ENCODE assay signal across 2 cellular contexts in genomic region chr1:108559215-108560142, GRCh38.
A peak's percentile ranks its signal among the peaks of the same experiment; 100 is the strongest.
TF ChIP-seq lines count a peak whose summit lies in the region.

Gene EEIG2, plus strand, starts transcription at chr1:108560100. Its CDS starts 329 bp downstream, at chr1:108560429.

TF ChIP-seq in HEK293, 187 proteins besides CTCF, POLR2A, EP300 and RAD21 (continued from another document and continues in another):
- TF ChIP-seq, protein P1, sequence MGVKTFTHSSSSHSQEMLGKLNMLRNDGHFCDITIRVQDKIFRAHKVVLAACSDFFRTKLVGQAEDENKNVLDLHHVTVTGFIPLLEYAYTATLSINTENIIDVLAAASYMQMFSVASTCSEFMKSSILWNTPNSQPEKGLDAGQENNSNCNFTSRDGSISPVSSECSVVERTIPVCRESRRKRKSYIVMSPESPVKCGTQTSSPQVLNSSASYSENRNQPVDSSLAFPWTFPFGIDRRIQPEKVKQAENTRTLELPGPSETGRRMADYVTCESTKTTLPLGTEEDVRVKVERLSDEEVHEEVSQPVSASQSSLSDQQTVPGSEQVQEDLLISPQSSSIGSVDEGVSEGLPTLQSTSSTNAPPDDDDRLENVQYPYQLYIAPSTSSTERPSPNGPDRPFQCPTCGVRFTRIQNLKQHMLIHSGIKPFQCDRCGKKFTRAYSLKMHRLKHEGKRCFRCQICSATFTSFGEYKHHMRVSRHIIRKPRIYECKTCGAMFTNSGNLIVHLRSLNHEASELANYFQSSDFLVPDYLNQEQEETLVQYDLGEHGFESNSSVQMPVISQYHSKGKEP (tag by site-specific recombination; IDR thresholded peaks at IDR 0.05), result no peak
- peak; percentile 42; the same call in 1 of the 2 replicates for TF ChIP-seq ZBTB48 (tag by site-specific recombination; IDR thresholded peaks at IDR 0.05)
- TF ChIP-seq KLF7 (tag by site-specific recombination; IDR thresholded peaks at IDR 0.05; ENCODE audit: borderline replicate concordance), result no peak
- peak; percentile 34; the same call in 1 of the 2 replicates for TF ChIP-seq PRDM10 (tag by site-specific recombination; IDR thresholded peaks at IDR 0.05)
- peak; percentile 58 for TF ChIP-seq ZNF335 (tag by site-specific recombination; conservative IDR thresholded peaks at IDR 0.05)
- TF ChIP-seq ZIC2 (tag by site-specific recombination; IDR thresholded peaks at IDR 0.05), result no peak
- TF ChIP-seq ZFP41 (tag by site-specific recombination; IDR thresholded peaks at IDR 0.05; ENCODE audit: borderline replicate concordance), result no peak
- peak; percentile 51; the same call in 1 of the 2 replicates for TF ChIP-seq ZSCAN30 (tag by site-specific recombination; IDR thresholded peaks at IDR 0.05)
- peak; percentile 62 for TF ChIP-seq SP3 (tag by site-specific recombination; IDR thresholded peaks at IDR 0.05)
- TF ChIP-seq, protein P2, sequence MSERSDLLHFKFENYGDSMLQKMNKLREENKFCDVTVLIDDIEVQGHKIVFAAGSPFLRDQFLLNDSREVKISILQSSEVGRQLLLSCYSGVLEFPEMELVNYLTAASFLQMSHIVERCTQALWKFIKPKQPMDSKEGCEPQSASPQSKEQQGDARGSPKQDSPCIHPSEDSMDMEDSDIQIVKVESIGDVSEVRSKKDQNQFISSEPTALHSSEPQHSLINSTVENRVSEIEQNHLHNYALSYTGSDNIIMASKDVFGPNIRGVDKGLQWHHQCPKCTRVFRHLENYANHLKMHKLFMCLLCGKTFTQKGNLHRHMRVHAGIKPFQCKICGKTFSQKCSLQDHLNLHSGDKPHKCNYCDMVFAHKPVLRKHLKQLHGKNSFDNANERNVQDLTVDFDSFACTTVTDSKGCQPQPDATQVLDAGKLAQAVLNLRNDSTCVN (tag by site-specific recombination; optimal IDR thresholded peaks at IDR 0.05), result peak; percentile 55
- 0 out of 2 replicates have a peak, but pooled peaks have one; percentile 17 for TF ChIP-seq ZNF558 (tag by site-specific recombination; IDR thresholded peaks at IDR 0.05)
- TF ChIP-seq KLF8 (tag by site-specific recombination; IDR thresholded peaks at IDR 0.05), result peak; percentile 71
- TF ChIP-seq ZNF175 (tag by site-specific recombination; IDR thresholded peaks at IDR 0.05), result no peak
- TF ChIP-seq PRDM6 (tag by site-specific recombination; IDR thresholded peaks at IDR 0.05), result 0 out of 2 replicates have a peak, but pooled peaks have one; percentile 21
- TF ChIP-seq ZNF48 (tag by site-specific recombination; IDR thresholded peaks at IDR 0.05), result no peak
- TF ChIP-seq ZNF610 (tag by site-specific recombination; IDR thresholded peaks at IDR 0.05; ENCODE audit: borderline replicate concordance), result no peak
- TF ChIP-seq ZSCAN23 (tag by site-specific recombination; IDR thresholded peaks at IDR 0.05), result no peak
- no peak for TF ChIP-seq ZNF658 (tag by site-specific recombination; IDR thresholded peaks at IDR 0.05)
- no peak for TF ChIP-seq KLF17 (tag by site-specific recombination; IDR thresholded peaks at IDR 0.05)
- TF ChIP-seq ZNF785 (tag by site-specific recombination; IDR thresholded peaks at IDR 0.05), result no peak
- TF ChIP-seq ZFP3 (tag by site-specific recombination; IDR thresholded peaks at IDR 0.05; ENCODE audit: low read depth), result no peak
- no peak for TF ChIP-seq ZNF707 (tag by site-specific recombination; IDR thresholded peaks at IDR 0.05)
- no peak for TF ChIP-seq ZNF174 (tag by site-specific recombination; IDR thresholded peaks at IDR 0.05)

TF ChIP-seq in SK-N-SH, 30 proteins besides CTCF, POLR2A, EP300 and RAD21 (continued from another document):
- TF ChIP-seq FOSL2 (IDR thresholded peaks at IDR 0.05; ENCODE audit: borderline replicate concordance, low read depth) (no peak), RFX5 (IDR thresholded peaks at IDR 0.05; ENCODE audit: low read length) (no peak), ELF1 (IDR thresholded peaks at IDR 0.05) (peak; percentile 53; the same call in 1 of the 2 replicates), MAX (IDR thresholded peaks at IDR 0.05; ENCODE audit: low read depth) (peak; percentile 72), REST (IDR thresholded peaks at IDR 0.05; ENCODE audit: low read depth, low read length) (no peak), YY1 (IDR thresholded peaks at IDR 0.05; ENCODE audit: low read depth) (no peak), TCF12 (IDR thresholded peaks at IDR 0.05) (peak; percentile 6; the same call in 1 of the 2 replicates), POLR2AphosphoS5 (IDR thresholded peaks at IDR 0.05; ENCODE audit: low read depth, low read length) (peak; percentile 53; the same call in 1 of the 2 replicates), ZBTB33 (IDR thresholded peaks at IDR 0.05; ENCODE audit: borderline replicate concordance, low read depth) (no peak), MEF2A (IDR thresholded peaks at IDR 0.05; ENCODE audit: borderline replicate concordance, low read depth) (no peak), SIN3A (IDR thresholded peaks at IDR 0.05; ENCODE audit: borderline replicate concordance, low read depth, low read length) (peak; percentile 45; the same call in 1 of the 2 replicates), NRF1 (IDR thresholded peaks at IDR 0.05; ENCODE audit: low read depth, low read length) (no peak), FOXJ3 (CRISPR knock-in tag; IDR thresholded peaks at IDR 0.05) (no peak), GABPA (IDR thresholded peaks at IDR 0.05; ENCODE audit: low read depth) (no peak), RXRA (IDR thresholded peaks at IDR 0.05; ENCODE audit: borderline replicate concordance, low read depth) (no peak), GATA2 (CRISPR knock-in tag; IDR thresholded peaks at IDR 0.05) (no peak), NFIC (IDR thresholded peaks at IDR 0.05; ENCODE audit: borderline replicate concordance) (peak; percentile 13; the same call in 1 of the 2 replicates), USF2 (IDR thresholded peaks at IDR 0.05; ENCODE audit: borderline replicate concordance, low read depth, low read length) (no peak), IRF3 (IDR thresholded peaks at IDR 0.05; ENCODE audit: low read depth, low read length) (no peak), RCOR1 (IDR thresholded peaks at IDR 0.05; ENCODE audit: low read length) (no peak), FOXM1 (IDR thresholded peaks at IDR 0.05; ENCODE audit: low read depth) (no peak), CHD2 (IDR thresholded peaks at IDR 0.05; ENCODE audit: low read length, partially characterized antibody) (peak; percentile 10)
- TF ChIP-seq, protein P3, sequence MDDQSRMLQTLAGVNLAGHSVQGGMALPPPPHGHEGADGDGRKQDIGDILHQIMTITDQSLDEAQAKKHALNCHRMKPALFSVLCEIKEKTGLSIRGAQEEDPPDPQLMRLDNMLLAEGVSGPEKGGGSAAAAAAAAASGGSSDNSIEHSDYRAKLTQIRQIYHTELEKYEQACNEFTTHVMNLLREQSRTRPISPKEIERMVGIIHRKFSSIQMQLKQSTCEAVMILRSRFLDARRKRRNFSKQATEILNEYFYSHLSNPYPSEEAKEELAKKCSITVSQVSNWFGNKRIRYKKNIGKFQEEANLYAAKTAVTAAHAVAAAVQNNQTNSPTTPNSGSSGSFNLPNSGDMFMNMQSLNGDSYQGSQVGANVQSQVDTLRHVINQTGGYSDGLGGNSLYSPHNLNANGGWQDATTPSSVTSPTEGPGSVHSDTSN (IDR thresholded peaks at IDR 0.05), result no peak
- TF ChIP-seq, protein P4, sequence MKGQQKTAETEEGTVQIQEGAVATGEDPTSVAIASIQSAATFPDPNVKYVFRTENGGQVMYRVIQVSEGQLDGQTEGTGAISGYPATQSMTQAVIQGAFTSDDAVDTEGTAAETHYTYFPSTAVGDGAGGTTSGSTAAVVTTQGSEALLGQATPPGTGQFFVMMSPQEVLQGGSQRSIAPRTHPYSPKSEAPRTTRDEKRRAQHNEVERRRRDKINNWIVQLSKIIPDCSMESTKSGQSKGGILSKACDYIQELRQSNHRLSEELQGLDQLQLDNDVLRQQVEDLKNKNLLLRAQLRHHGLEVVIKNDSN (IDR thresholded peaks at IDR 0.05; ENCODE audit: borderline replicate concordance, low read depth), result no peak
